8 cellular contexts compared by ENCODE assay signal in the genomic region with DNA sequence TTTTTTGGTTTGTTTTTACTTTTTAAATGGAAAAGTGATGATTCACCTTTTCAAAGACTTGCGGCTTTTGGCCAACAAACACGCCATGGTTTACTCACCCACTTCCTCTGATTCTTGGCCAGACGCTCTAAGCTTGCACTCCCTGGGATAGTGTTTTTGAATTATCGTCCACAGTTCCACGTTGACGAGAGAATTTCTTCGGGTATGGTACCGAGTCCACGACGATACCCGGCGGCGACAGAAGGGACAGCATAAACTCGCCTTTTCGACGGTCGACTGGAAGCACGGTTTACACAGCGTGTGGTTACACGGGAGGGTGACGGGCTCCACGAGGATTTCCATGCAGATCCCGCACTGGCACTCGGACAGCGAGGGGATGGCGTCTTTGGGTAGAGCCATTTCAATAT.
DNase-seq lines count a peak whose midpoint lies in the region; ATAC-seq, FAIRE-seq and TF ChIP-seq lines count a peak whose summit lies in the region.

No MANE protein-coding gene starts in this region.

- peak overlapping the region; percentile 93 to 98 (median 94) for H3K9ac ChIP-seq in subcutaneous abdominal adipose tissue (ENCODE audit: low read length in 5 of 5)

- peak overlapping the region; percentile 92 to 98 (median 95) for H3K4me3 ChIP-seq in subcutaneous abdominal adipose tissue (ENCODE audit: low read depth in 1 of 5, low read length in 5 of 5)

- peak; percentile 2 for ATAC-seq in HG03280 (IDR thresholded peaks at IDR 0.05; ENCODE audit: unreplicated experiment)

- peak; percentile 80 for FAIRE-seq in RCC 7860 (lab: Jason Lieb, UNC)

- H3K4me1 Mint-ChIP-seq in nephron progenitor cell, result peaks cover 28% of the 10 kb centered on the region

- peaks cover 27% of the 10 kb centered on the region for H3K36me3 Mint-ChIP-seq in nephron progenitor cell (ENCODE audit: low read depth)

- peaks cover 3 to 41% (median 37%) of the 10 kb centered on the region in 5 donors for H3K4me1 ChIP-seq in subcutaneous abdominal adipose tissue (ENCODE audit: control insufficient read depth in 5 of 5, insufficient read depth in 5 of 5, low read length in 5 of 5)

- H3K27me3 Mint-ChIP-seq in nephron progenitor cell (ENCODE audit: low read depth, poor library complexity), result peaks cover 3% of the 10 kb centered on the region

- H3K4me3 Mint-ChIP-seq in nephron progenitor cell, result peak overlapping the region; percentile 100

- peaks cover 0 to 7% (median 4%) of the 10 kb centered on the region in 5 donors for H3K9me3 ChIP-seq in subcutaneous abdominal adipose tissue (ENCODE audit: control insufficient read depth in 5 of 5, low read length in 5 of 5)

- no peaks in the 10 kb centered on the region for H3K27me3 ChIP-seq in subcutaneous abdominal adipose tissue (ENCODE audit: control insufficient read depth in 5 of 5, insufficient read depth in 4 of 5, low read length in 5 of 5)

- DNase-seq in NCI-H82 (lab: John Stamatoyannopoulos, UW), result peak; percentile 68
- no peak for DNase-seq in NCI-H82 treated with DMSO at 0.1 percent for 48 hours (lab: John Stamatoyannopoulos, UW; ENCODE audit: unreplicated experiment)
- DNase-seq in RCC 7860 (ENCODE audit: low spot score), result peak; percentile 71
- DNase-seq in activated T-helper 9 cell treated with anti-CD3 and anti-CD28 coated beads, Interleukin-2, amount 50 U/mL, for 16 hours (ENCODE audit: low read depth), result peak; percentile 34
- DNase-seq in fibroblast of the conjunctiva (ENCODE audit: low read depth), result peak; percentile 65
- DNase-seq in nephron progenitor cell, result peak; percentile 46

- peak overlapping the region; percentile 99 for H3K27ac Mint-ChIP-seq in nephron progenitor cell

- peaks cover 0 to 2% (median 0%) of the 10 kb centered on the region in 5 donors for H3K36me3 ChIP-seq in subcutaneous abdominal adipose tissue (ENCODE audit: control insufficient read depth in 5 of 5, insufficient read depth in 5 of 5, low read length in 5 of 5)

- peaks cover 17% of the 10 kb centered on the region for H3K9me3 Mint-ChIP-seq in nephron progenitor cell

- no peak for TF ChIP-seq CTCF in nephron progenitor cell (IDR thresholded peaks at IDR 0.05)

- peak overlapping the region; percentile 99 for H3K27ac ChIP-seq in subcutaneous abdominal adipose tissue (ENCODE audit: low read depth, low read length)
